Comparison of ENCODE assay signal across 18 cellular contexts in genomic region chr9:87639949-87640348, GRCh38.
"Had no signal": no experiment of that assay in that cellular context is flagged by ENCODE, and none has a peak within 500 bp of the region (broad histone marks: within the 10 kb centered on the region; RNA-seq: fewer than 3 reads in every experiment).

No MANE protein-coding gene starts in this region.

- DNase-seq: activated CD4-positive, alpha-beta T cell treated with anti-CD3 and anti-CD28 coated beads for 48 hours; activated CD8-positive, alpha-beta memory T cell treated with anti-CD3 and anti-CD28 coated beads, Interleukin-2, amount 50 U/mL, for 4 hours; activated CD8-positive, alpha-beta T cell treated with anti-CD3 and anti-CD28 coated beads for 36 hours; activated naive CD8-positive, alpha-beta T cell treated with anti-CD3 and anti-CD28 coated beads for 36 hours; activated T-cell treated with anti-CD3 and anti-CD28 coated beads, Interleukin-2, amount 50 U/mL, for 72 hours; effector memory CD4-positive, alpha-beta T cell; gastrocnemius medialis; left colon; mammary epithelial cell; mucosa of descending colon; naive thymus-derived CD4-positive, alpha-beta T cell; stimulated activated CD4-positive, alpha-beta T cell treated with anti-CD3 and anti-CD28 coated beads, Interleukin-12 subunit alpha, Interleukin-12 subunit beta, amount 100 ng/mL, for 4 hours; stimulated activated CD4-positive, alpha-beta T cell treated with anti-CD3 and anti-CD28 coated beads, Interleukin-2, amount 100 ng/mL, for 24 hours; T-helper 17 cell had no signal

- H3K9me3 ChIP-seq: gastrocnemius medialis, mucosa of descending colon, prostate gland, tibial nerve had no signal

- H3K4me3 ChIP-seq: gastrocnemius medialis, mucosa of descending colon, prostate gland, tibial nerve had no signal

- H3K4me3 Mint-ChIP-seq: activated CD8-positive, alpha-beta T cell treated with anti-CD3 and anti-CD28 coated beads for 36 hours; activated naive CD8-positive, alpha-beta T cell treated with anti-CD3 and anti-CD28 coated beads for 36 hours; activated T-cell treated with anti-CD3 and anti-CD28 coated beads, Interleukin-2, amount 50 U/mL, for 72 hours; dendritic cell treated with granulocyte-macrophage colony-stimulating factor and Interleukin-4, amounts not matched to agents 40 ng/mL and 50 ng/mL, for 4 days; naive thymus-derived CD4-positive, alpha-beta T cell; T-helper 17 cell had no signal

- H3K36me3 ChIP-seq: brain microvascular endothelial cell, gastrocnemius medialis, prostate gland had no signal

- H3K27me3 Mint-ChIP-seq: activated CD8-positive, alpha-beta T cell treated with anti-CD3 and anti-CD28 coated beads for 36 hours; activated naive CD8-positive, alpha-beta T cell treated with anti-CD3 and anti-CD28 coated beads for 36 hours; dendritic cell treated with granulocyte-macrophage colony-stimulating factor and Interleukin-4, amounts not matched to agents 40 ng/mL and 50 ng/mL, for 4 days had no signal

- H3K9me3 Mint-ChIP-seq: activated CD8-positive, alpha-beta T cell treated with anti-CD3 and anti-CD28 coated beads for 36 hours; activated naive CD8-positive, alpha-beta T cell treated with anti-CD3 and anti-CD28 coated beads for 36 hours; activated T-cell treated with anti-CD3 and anti-CD28 coated beads, Interleukin-2, amount 50 U/mL, for 72 hours; dendritic cell treated with granulocyte-macrophage colony-stimulating factor and Interleukin-4, amounts not matched to agents 40 ng/mL and 50 ng/mL, for 4 days; naive thymus-derived CD4-positive, alpha-beta T cell had no signal

- H3K27me3 ChIP-seq: brain microvascular endothelial cell, gastrocnemius medialis, tibial nerve had no signal

- H3K27ac ChIP-seq: brain microvascular endothelial cell, gastrocnemius medialis, prostate gland, tibial nerve had no signal

- H3K36me3 Mint-ChIP-seq: activated naive CD8-positive, alpha-beta T cell treated with anti-CD3 and anti-CD28 coated beads for 36 hours had no signal

- ATAC-seq: activated CD8-positive, alpha-beta T cell treated with anti-CD3 and anti-CD28 coated beads for 36 hours; activated T-cell treated with anti-CD3 and anti-CD28 coated beads, Interleukin-2, amount 50 U/mL, for 72 hours; gastrocnemius medialis; left colon; mucosa of descending colon; naive thymus-derived CD4-positive, alpha-beta T cell; T-helper 17 cell had no signal

- H3K27ac Mint-ChIP-seq: activated CD8-positive, alpha-beta T cell treated with anti-CD3 and anti-CD28 coated beads for 36 hours; activated naive CD8-positive, alpha-beta T cell treated with anti-CD3 and anti-CD28 coated beads for 36 hours; dendritic cell treated with granulocyte-macrophage colony-stimulating factor and Interleukin-4, amounts not matched to agents 40 ng/mL and 50 ng/mL, for 4 days; naive thymus-derived CD4-positive, alpha-beta T cell; T-helper 17 cell had no signal

- H3K4me1 Mint-ChIP-seq: activated naive CD8-positive, alpha-beta T cell treated with anti-CD3 and anti-CD28 coated beads for 36 hours; T-helper 17 cell had no signal

- H3K4me1 ChIP-seq: gastrocnemius medialis had no signal
